In the genomic region with DNA sequence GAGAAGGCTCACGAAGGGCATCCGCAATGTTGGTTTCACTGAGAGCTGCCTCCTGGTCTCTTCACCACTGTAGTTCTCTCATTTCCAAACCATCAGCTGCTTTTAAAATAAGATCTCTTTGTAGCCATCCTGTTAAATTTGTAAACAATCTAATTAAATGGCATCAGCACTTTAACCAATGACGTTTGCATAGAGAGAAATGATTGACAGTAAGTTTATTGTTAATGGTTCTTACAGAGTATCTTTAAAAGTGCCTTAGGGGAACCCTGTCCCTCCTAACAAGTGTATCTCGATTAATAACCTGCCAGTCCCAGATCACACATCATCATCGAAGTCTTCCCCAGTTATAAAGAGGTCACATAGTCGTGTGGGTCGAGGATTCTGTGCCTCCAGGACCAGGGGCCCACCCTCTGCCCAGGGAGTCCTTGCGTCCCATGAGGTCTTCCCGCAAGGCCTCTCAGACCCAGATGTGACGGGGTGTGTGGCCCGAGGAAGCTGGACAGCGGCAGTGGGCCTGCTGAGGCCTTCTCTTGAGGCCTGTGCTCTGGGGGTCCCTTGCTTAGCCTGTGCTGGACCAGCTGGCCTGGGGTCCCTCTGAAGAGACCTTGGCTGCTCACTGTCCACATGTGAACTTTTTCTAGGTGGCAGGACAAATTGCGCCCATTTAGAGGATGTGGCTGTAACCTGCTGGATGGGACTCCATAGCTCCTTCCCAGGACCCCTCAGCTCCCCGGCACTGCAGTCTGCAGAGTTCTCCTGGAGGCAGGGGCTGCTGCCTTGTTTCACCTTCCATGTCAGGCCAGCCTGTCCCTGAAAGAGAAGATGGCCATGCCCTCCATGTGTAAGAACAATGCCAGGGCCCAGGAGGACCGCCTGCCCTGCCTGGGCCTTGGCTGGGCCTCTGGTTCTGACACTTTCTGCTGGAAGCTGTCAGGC, we compare ENCODE assay signal across 12 cellular contexts. TPM values are rescaled to one million over a fixed set of nuclear protein-coding genes. Genes with fewer than 3 reads are reported as not detected.
A peak's percentile ranks its signal among the peaks of the same experiment; 100 is the strongest.
DNase-seq lines count a peak whose midpoint lies in the region; ATAC-seq and TF ChIP-seq lines count a peak whose summit lies in the region.
"Had no signal": no experiment of that assay in that cellular context is flagged by ENCODE, and none has a peak within 500 bp of the region (broad histone marks: within the 10 kb centered on the region; RNA-seq: fewer than 3 reads in every experiment).

No MANE protein-coding gene starts in this region.

- H3K4me2 ChIP-seq in DND-41 (ENCODE audit: insufficient read depth, low read length): no peak overlapping the region
- H3K4me2 ChIP-seq: KMS-11 had no signal

- H3K27ac Mint-ChIP-seq in activated B cell treated with CpG ODN at 0.5 μM for 24 hours: peak overlapping the region; percentile 63

- H3K27me3 Mint-ChIP-seq in activated B cell treated with CpG ODN at 0.5 μM for 24 hours: no peaks in the 10 kb centered on the region

- peaks cover 12% of the 10 kb centered on the region for H3K4me1 ChIP-seq in DND-41 (ENCODE audit: insufficient read depth, low read length)
- peaks cover 38% of the 10 kb centered on the region for H3K4me1 ChIP-seq in psoas muscle

- H3K9me3 Mint-ChIP-seq in activated B cell treated with CpG ODN at 0.5 μM for 24 hours: no peaks in the 10 kb centered on the region

- intact Hi-C loops in activated B cell treated with CpG ODN at 0.5 μM for 24 hours (cut with micrococcal nuclease) (loop anchor here (2.0 kb wide), 2 partner anchors 17 to 35 kb away; partner anchors contain the start of gene SQSTM1), psoas muscle (cut with DNase I) (no loop called here)

- H3K9me3 ChIP-seq in DND-41 (ENCODE audit: insufficient read depth, low read length, severe bottlenecking): no peaks in the 10 kb centered on the region
- no peaks in the 10 kb centered on the region for H3K9me3 ChIP-seq in psoas muscle

- peaks cover 78% of the 10 kb centered on the region for H3K36me3 Mint-ChIP-seq in activated B cell treated with CpG ODN at 0.5 μM for 24 hours (ENCODE audit: low read depth)

- no peak for TF ChIP-seq CTCF in DND-41 (IDR thresholded peaks at IDR 0.05; ENCODE audit: borderline replicate concordance, extremely low read depth, low read length, poor library complexity, severe bottlenecking)
- TF ChIP-seq CTCF in activated B cell treated with CpG ODN at 0.5 μM for 24 hours (IDR thresholded peaks at IDR 0.05): no peak
- no peak for TF ChIP-seq CTCF in fibroblast of the aortic adventitia (IDR thresholded peaks at IDR 0.05; ENCODE audit: insufficient read depth, low read length)
- no peak for TF ChIP-seq CTCF in psoas muscle (IDR thresholded peaks at IDR 0.05)

- POLR2A ChIA-PET in activated B cell treated with CpG ODN at 0.5 μM for 24 hours (lab: Charles Lee): interaction anchor here (0.5 to 1.9 kb wide), 9 partner anchors 10 to 1728 kb away, joined by 3 to 9 read pairs (median 4); no protein-coding TSS in a partner anchor

- no peak overlapping the region for H3K9ac ChIP-seq in DND-41 (ENCODE audit: low read depth, low read length)
- H3K9ac ChIP-seq: KMS-11 had no signal

- H3K4me3 Mint-ChIP-seq in activated B cell treated with CpG ODN at 0.5 μM for 24 hours: no peak overlapping the region

- H3K4me3 ChIP-seq in DND-41 (ENCODE audit: low read depth in 1 of 2, low read length in 2 of 2) (no peak overlapping the region), fibroblast of the aortic adventitia (ENCODE audit: low read depth, low read length) (no peak overlapping the region), psoas muscle (no peak overlapping the region)

- CTCF ChIA-PET in activated B cell treated with CpG ODN at 0.5 μM for 24 hours (lab: Charles Lee): interaction anchor here (0.6 to 1.3 kb wide), 3 partner anchors 20 to 214 kb away, joined by 3 read pairs; partner anchors contain the start of gene HNRNPH1

- WGBS in psoas muscle, 3 donors: 79 to 85% (median 81%) methylated on average over 15 of the region's 15 CpGs

- DNase-seq in DND-41: no peak
- DNase-seq in activated B cell treated with CpG ODN at 0.5 μM for 24 hours: no peak
- DNase-seq in fibroblast of the aortic adventitia (ENCODE audit: low read depth): peak; percentile 19
- DNase-seq in psoas muscle: no peak
- no peak for DNase-seq in NCI-H1105 (lab: John Stamatoyannopoulos, UW)
- no peak for DNase-seq in NCI-H1930 (lab: John Stamatoyannopoulos, UW)
- DNase-seq: DMS79 treated with DMSO at 0.1 percent for 48 hours, NCI-H345, SHP77 treated with DMSO at 0.1 percent for 48 hours had no signal

- H3K36me3 ChIP-seq in DND-41 (ENCODE audit: insufficient read depth, low read length) (peaks cover 58% of the 10 kb centered on the region), psoas muscle (ENCODE audit: insufficient read depth in 1 of 2, low read depth in 1 of 2) (peaks cover 11 to 60% of the 10 kb centered on the region in 2 donors)

- H4K20me1 ChIP-seq in DND-41 (ENCODE audit: insufficient read depth, low read length): no peaks in the 10 kb centered on the region

- no peaks in the 10 kb centered on the region for H3K79me2 ChIP-seq in DND-41 (ENCODE audit: insufficient read depth, low read length)

- H3K27ac ChIP-seq in DND-41 (ENCODE audit: low read length): peak overlapping the region; percentile 52; the same call in 1 of the 2 replicates
- peak overlapping the region; percentile 76 for H3K27ac ChIP-seq in psoas muscle
- H3K27ac ChIP-seq: KMS-11 had no signal

- ATAC-seq in DND-41 (ENCODE audit: insufficient read depth, low read depth) (no peak), activated B cell treated with CpG ODN at 0.5 μM for 24 hours (ENCODE audit: low read depth) (no peak), psoas muscle (no peak), HG03280 (IDR thresholded peaks at IDR 0.05; ENCODE audit: unreplicated experiment) (no peak), HG03342 (IDR thresholded peaks at IDR 0.05; ENCODE audit: unreplicated experiment) (no peak)

- H3K27me3 ChIP-seq in DND-41 (ENCODE audit: insufficient read depth, low read length, poor library complexity) (no peaks in the 10 kb centered on the region), psoas muscle (ENCODE audit: insufficient read depth in 3 of 3, low read length in 2 of 3) (no peaks in the 10 kb centered on the region)

- H2AFZ ChIP-seq in DND-41 (ENCODE audit: low read depth, low read length): no peak overlapping the region

- H3K4me1 Mint-ChIP-seq in activated B cell treated with CpG ODN at 0.5 μM for 24 hours: peaks cover 15% of the 10 kb centered on the region

RNA-seq across cellular contexts. Expression of gene SQSTM1, which starts 16.6 kb away (rescaled TPM):
- total RNA-seq in activated B cell treated with CpG ODN at 0.5 μM for 24 hours: 243 and 252 TPM in 2 replicates
- 596 and 1,869 TPM in 2 replicates for total RNA-seq in fibroblast of the aortic adventitia (ENCODE audit: low replicate concordance)
- 1,000 to 10,000 TPM in 1 of 4 donors, 100 to 1,000 TPM in 3; 688 to 1,199 (median 831) TPM for total RNA-seq in psoas muscle
- polyA plus RNA-seq in psoas muscle: 100 to 1,000 TPM; 463 to 917 (median 671) TPM

RNA-seq across cellular contexts. Expression of gene MRNIP, which starts 21.3 kb away (rescaled TPM):
- total RNA-seq in activated B cell treated with CpG ODN at 0.5 μM for 24 hours (54.6 and 70.0 TPM in 2 replicates), fibroblast of the aortic adventitia (ENCODE audit: low replicate concordance) (3.5 and 11.0 TPM in 2 replicates), psoas muscle (1 to 10 TPM; 2.1 to 7.9 (median 5.1) TPM)
- polyA plus RNA-seq in psoas muscle: 10 to 100 TPM; 20.4 to 30.4 (median 25.0) TPM

RNA-seq across cellular contexts. Expression of gene MGAT4B, which starts 30.7 kb away (rescaled TPM):
- 73.6 and 85.3 TPM in 2 replicates for total RNA-seq in activated B cell treated with CpG ODN at 0.5 μM for 24 hours
- 106 and 141 TPM in 2 replicates for total RNA-seq in fibroblast of the aortic adventitia (ENCODE audit: low replicate concordance)
- 10 to 100 TPM; 29.3 to 58.4 (median 50.7) TPM for total RNA-seq in psoas muscle
- 100 to 1,000 TPM in 1 of 3 donors, 10 to 100 TPM in 2; 40.9 to 136 (median 63.4) TPM for polyA plus RNA-seq in psoas muscle

RNA-seq across cellular contexts. Expression of gene LTC4S, which starts 43.6 kb away (rescaled TPM):
- total RNA-seq in activated B cell treated with CpG ODN at 0.5 μM for 24 hours (2.6 and 2.7 TPM in 2 replicates), fibroblast of the aortic adventitia (ENCODE audit: low replicate concordance) (1.5 and 3.3 TPM in 2 replicates), psoas muscle (1 to 10 TPM; 1.7 to 6.7 (median 4.5) TPM)
- 1 to 10 TPM; 1.5 to 2.2 (median 2.1) TPM for polyA plus RNA-seq in psoas muscle
